ENCODE assay signal across 6 cellular contexts in the genomic region with DNA sequence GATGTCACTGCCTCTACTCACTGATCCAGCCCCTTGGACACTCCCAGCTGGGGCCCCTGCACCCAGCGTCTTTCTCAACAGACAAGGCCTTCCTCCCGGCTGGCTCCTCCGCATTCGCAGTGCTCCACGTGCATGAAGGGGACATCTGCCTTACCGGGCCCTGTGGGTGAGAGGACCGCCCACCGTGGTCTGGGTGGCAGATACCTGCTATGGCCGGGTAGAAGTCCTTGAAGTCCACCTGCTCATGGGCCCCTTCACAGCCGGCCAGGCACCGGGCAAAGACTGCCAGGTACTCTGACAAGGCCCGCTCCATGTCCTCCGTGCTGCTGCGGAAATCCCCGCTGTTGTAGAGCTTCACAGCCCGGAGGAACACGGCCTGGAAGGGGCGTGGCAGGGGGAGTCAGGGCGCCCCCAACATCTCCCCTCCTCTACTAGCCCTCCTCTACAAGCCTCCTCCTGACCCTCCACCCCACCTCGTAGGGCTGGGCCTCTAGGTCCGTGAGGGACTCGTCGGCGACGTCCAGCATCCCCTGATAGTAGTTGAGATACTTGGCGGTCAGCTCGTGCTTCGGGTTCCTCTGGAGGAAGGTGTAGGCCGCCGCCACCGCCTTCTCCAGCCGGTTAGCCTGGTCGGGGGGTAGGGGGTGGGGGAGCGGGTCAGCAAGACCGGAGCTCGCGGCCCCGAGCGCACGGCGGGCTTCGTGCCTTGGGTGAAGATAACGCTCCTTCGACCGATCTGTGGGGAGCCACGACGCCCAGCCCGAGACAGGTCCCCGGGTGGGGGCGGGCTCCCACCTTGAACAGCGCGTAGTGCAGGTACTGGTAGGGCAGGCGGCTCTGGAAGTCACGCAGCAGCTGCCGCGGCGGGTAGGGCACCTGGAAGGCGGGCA. TPM values are rescaled to one million over a fixed set of nuclear protein-coding genes. Genes with fewer than 3 reads are reported as not detected.
A peak's percentile ranks its signal among the peaks of the same experiment; 100 is the strongest.
DNase-seq lines count a peak whose midpoint lies in the region; ATAC-seq lines count a peak whose summit lies in the region.

No MANE protein-coding gene starts in this region.

- H3K27me3 Mint-ChIP-seq in activated T-helper 17 cell treated with anti-CD3 and anti-CD28 coated beads, Interleukin-2, amount 50 U/mL, for 72 hours: peaks cover 3% of the 10 kb centered on the region

- H3K4me2 ChIP-seq in mesendoderm (ENCODE audit: low read length): peak overlapping the region; percentile 66

- peaks cover 6% of the 10 kb centered on the region for H3K4me1 ChIP-seq in mesendoderm (ENCODE audit: control insufficient read depth, low read depth, low read length)

- no peak overlapping the region for H2BK120ac ChIP-seq in mesendoderm (ENCODE audit: low read depth, low read length)

- H3K23ac ChIP-seq in mesendoderm (ENCODE audit: low read length): no peak overlapping the region

- H3K27ac Mint-ChIP-seq in activated T-helper 17 cell treated with anti-CD3 and anti-CD28 coated beads, Interleukin-2, amount 50 U/mL, for 72 hours: no peak overlapping the region

- H3K18ac ChIP-seq in mesendoderm (ENCODE audit: low read length): peak overlapping the region; percentile 96

- H4K5ac ChIP-seq in mesendoderm (ENCODE audit: low read length): no peak overlapping the region

- peak overlapping the region; percentile 91 for H3K56ac ChIP-seq in mesendoderm (ENCODE audit: low read length)

- H3K79me2 ChIP-seq in mesendoderm (ENCODE audit: control insufficient read depth, insufficient read depth, low read length): peaks cover 21% of the 10 kb centered on the region

- peak overlapping the region; percentile 85 for H3K4me3 Mint-ChIP-seq in activated T-helper 17 cell treated with anti-CD3 and anti-CD28 coated beads, Interleukin-2, amount 50 U/mL, for 72 hours

- H3K27ac ChIP-seq in mesendoderm (ENCODE audit: low read depth, low read length): peak overlapping the region; percentile 45

- ATAC-seq in GM19452 (IDR thresholded peaks at IDR 0.05; ENCODE audit: unreplicated experiment): peak; percentile 19
- ATAC-seq in activated T-helper 17 cell treated with anti-CD3 and anti-CD28 coated beads, Interleukin-2, amount 50 U/mL, for 72 hours (replicated peaks): peak; percentile 37

- H2BK15ac ChIP-seq in mesendoderm (replicated peaks; ENCODE audit: low read depth): no peak overlapping the region

- H3K4ac ChIP-seq in mesendoderm (ENCODE audit: low read depth, low read length): no peak overlapping the region

- H3K27me3 ChIP-seq in mesendoderm (ENCODE audit: insufficient read depth, low read length, poor library complexity): no peaks in the 10 kb centered on the region

- H2BK5ac ChIP-seq in mesendoderm (ENCODE audit: low read length): no peak overlapping the region

- no peak overlapping the region for H4K8ac ChIP-seq in mesendoderm (ENCODE audit: low read depth, low read length)

- no peaks in the 10 kb centered on the region for H3K9me3 Mint-ChIP-seq in activated T-helper 17 cell treated with anti-CD3 and anti-CD28 coated beads, Interleukin-2, amount 50 U/mL, for 72 hours

- H3K36me3 Mint-ChIP-seq in activated T-helper 17 cell treated with anti-CD3 and anti-CD28 coated beads, Interleukin-2, amount 50 U/mL, for 72 hours (ENCODE audit: low read depth): no peaks in the 10 kb centered on the region

- H3K4me1 Mint-ChIP-seq in activated T-helper 17 cell treated with anti-CD3 and anti-CD28 coated beads, Interleukin-2, amount 50 U/mL, for 72 hours: peaks cover 6% of the 10 kb centered on the region

- DNase-seq in mesendoderm (peak; percentile 45), NCI-H2081 treated with DMSO at 0.1 percent for 48 hours (lab: John Stamatoyannopoulos, UW) (no peak), GOT3 (lab: John Stamatoyannopoulos, UW) (no peak)
- DNase-seq in stimulated activated CD4-positive, alpha-beta T cell treated with anti-CD3 and anti-CD28 coated beads, Interleukin-12 subunit alpha, Interleukin-12 subunit beta, amount 100 ng/mL, for 4 hours: no peak

- WGBS in mesendoderm (ENCODE audit: extremely low coverage, insufficient coverage, low lambda C conversion rate): no CpG with 5 or more reads among the region's 58 CpGs

- no peaks in the 10 kb centered on the region for H3K36me3 ChIP-seq in mesendoderm (ENCODE audit: control insufficient read depth, insufficient read depth, low read length)

- peak overlapping the region; percentile 52 for H3K4me3 ChIP-seq in mesendoderm (ENCODE audit: low read length)

- H3K9ac ChIP-seq in mesendoderm (ENCODE audit: low read length): peak overlapping the region; percentile 89

- peaks cover 12% of the 10 kb centered on the region for H3K79me1 ChIP-seq in mesendoderm (ENCODE audit: low read length)

- H2AK5ac ChIP-seq in mesendoderm (ENCODE audit: low read length): no peak overlapping the region

RNA-seq across cellular contexts. Expression of a gene that starts 0.8 kb away (rescaled TPM):
- under 1 TPM; 0.64 to 0.89 TPM for total RNA-seq in activated T-helper 17 cell treated with anti-CD3 and anti-CD28 coated beads, Interleukin-2, amount 50 U/mL, for 72 hours
- polyA plus RNA-seq in mesendoderm (2013, experiment 1 of 2): 16.0 TPM
- polyA plus RNA-seq in mesendoderm (2013, experiment 2 of 2): 15.3 TPM

RNA-seq across cellular contexts. Expression of a gene that starts 1.9 kb away (rescaled TPM):
- under 1 TPM; 0.09 to 0.37 TPM for total RNA-seq in activated T-helper 17 cell treated with anti-CD3 and anti-CD28 coated beads, Interleukin-2, amount 50 U/mL, for 72 hours
- 113 TPM for polyA plus RNA-seq in mesendoderm (2013, experiment 1 of 2)
- polyA plus RNA-seq in mesendoderm (2013, experiment 2 of 2): 114 TPM

RNA-seq across cellular contexts. Expression of a gene that starts 24.4 kb away (rescaled TPM):
- under 1 TPM; 0.32 to 0.45 TPM for total RNA-seq in activated T-helper 17 cell treated with anti-CD3 and anti-CD28 coated beads, Interleukin-2, amount 50 U/mL, for 72 hours
- 101 TPM for polyA plus RNA-seq in mesendoderm (2013, experiment 1 of 2)
- polyA plus RNA-seq in mesendoderm (2013, experiment 2 of 2): 98.0 TPM

RNA-seq across cellular contexts. Expression of a gene that starts 25.1 kb away (rescaled TPM):
- 10 to 100 TPM; 51.2 to 70.3 TPM for total RNA-seq in activated T-helper 17 cell treated with anti-CD3 and anti-CD28 coated beads, Interleukin-2, amount 50 U/mL, for 72 hours
- 57.5 TPM for polyA plus RNA-seq in mesendoderm (2013, experiment 1 of 2)
- polyA plus RNA-seq in mesendoderm (2013, experiment 2 of 2): 59.6 TPM

RNA-seq across cellular contexts. Expression of a gene that starts 26.7 kb away (rescaled TPM):
- total RNA-seq in activated T-helper 17 cell treated with anti-CD3 and anti-CD28 coated beads, Interleukin-2, amount 50 U/mL, for 72 hours: under 1 TPM in 1 of 2 donors, not detected in 1; 0.16 TPM
- 0.18 TPM for polyA plus RNA-seq in mesendoderm (2013, experiment 1 of 2)
- 0.13 TPM for polyA plus RNA-seq in mesendoderm (2013, experiment 2 of 2)
